Comparison of ENCODE assay signal across 16 cellular contexts in the genomic region with DNA sequence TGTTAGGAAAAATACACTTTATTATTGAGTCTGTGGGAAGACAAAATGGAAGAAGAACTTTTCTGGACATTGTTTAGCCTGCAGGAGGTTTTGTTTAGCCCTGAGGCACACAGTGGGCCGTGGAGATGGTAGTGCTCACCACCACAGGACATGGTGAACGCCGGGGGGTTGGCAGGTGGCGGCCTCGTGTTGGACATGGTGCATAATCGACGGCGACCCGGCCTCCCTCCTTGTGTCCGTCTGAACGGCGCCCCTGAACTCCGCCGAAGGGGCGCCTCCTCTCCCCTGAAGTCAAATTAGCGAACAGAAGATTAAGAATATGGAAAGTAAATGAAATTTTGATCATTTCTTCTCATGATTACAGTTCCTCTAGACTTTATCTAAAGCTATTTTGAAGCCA.
DNase-seq lines count a peak whose midpoint lies in the region; ATAC-seq and TF ChIP-seq lines count a peak whose summit lies in the region.
"Had no signal": no experiment of that assay in that cellular context is flagged by ENCODE, and none has a peak within 500 bp of the region (broad histone marks: within the 10 kb centered on the region; RNA-seq: fewer than 3 reads in every experiment).

No MANE protein-coding gene starts in this region.

- peak overlapping the region; percentile 59 to 75 for H3K4me3 Mint-ChIP-seq in activated T-cell treated with anti-CD3 and anti-CD28 coated beads, Interleukin-2, amount 50 U/mL, for 72 hours
- H3K4me3 Mint-ChIP-seq in activated T-helper 1 cell treated with anti-CD3 and anti-CD28 coated beads, Interleukin-12 subunit alpha, Interleukin-12 subunit beta, Interleukin-2, Interleukin-4 antibody, amounts not matched to agents 30 ng/mL and 10 ng/mL and 1 ng/mL, durations not matched to agents 14 hours and 24 hours and 36 hours, result peak overlapping the region; percentile 4

- H2BK120ac ChIP-seq in neuronal stem cell (ENCODE audit: low read depth, low read length), result no peak overlapping the region

- H3K36me3 ChIP-seq in H7 (replicated peaks; ENCODE audit: control insufficient read depth, insufficient read depth, low read length) (no peaks in the 10 kb centered on the region), neuronal stem cell (replicated peaks in 1 of 2; ENCODE audit: control insufficient read depth in 2 of 2, insufficient read depth in 2 of 2, low read length in 2 of 2) (no peaks in the 10 kb centered on the region), heart right ventricle (no peaks in the 10 kb centered on the region)
- H3K36me3 ChIP-seq: MG63 had no signal

- H3K36me3 Mint-ChIP-seq in activated T-cell treated with anti-CD3 and anti-CD28 coated beads, Interleukin-2, amount 50 U/mL, for 72 hours (ENCODE audit: insufficient read depth in 2 of 2), result peaks cover 6 to 14% of the 10 kb centered on the region in 2 donors
- peaks cover 3% of the 10 kb centered on the region for H3K36me3 Mint-ChIP-seq in activated T-helper 1 cell treated with anti-CD3 and anti-CD28 coated beads, Interleukin-12 subunit alpha, Interleukin-12 subunit beta, Interleukin-2, Interleukin-4 antibody, amounts not matched to agents 30 ng/mL and 10 ng/mL and 1 ng/mL, durations not matched to agents 14 hours and 24 hours and 36 hours (ENCODE audit: low read depth)

- H2BK12ac ChIP-seq in neuronal stem cell (ENCODE audit: low read length), result no peak overlapping the region

- no peaks in the 10 kb centered on the region for H3K27me3 Mint-ChIP-seq in activated T-cell treated with anti-CD3 and anti-CD28 coated beads, Interleukin-2, amount 50 U/mL, for 72 hours (ENCODE audit: low read depth)
- H3K27me3 Mint-ChIP-seq in activated T-helper 1 cell treated with anti-CD3 and anti-CD28 coated beads, Interleukin-12 subunit alpha, Interleukin-12 subunit beta, Interleukin-2, Interleukin-4 antibody, amounts not matched to agents 30 ng/mL and 10 ng/mL and 1 ng/mL, durations not matched to agents 14 hours and 24 hours and 36 hours (ENCODE audit: insufficient read depth), result peaks cover 6% of the 10 kb centered on the region

- peak overlapping the region; percentile 63 for H3K27ac Mint-ChIP-seq in activated T-cell treated with anti-CD3 and anti-CD28 coated beads, Interleukin-2, amount 50 U/mL, for 72 hours
- peak overlapping the region; percentile 95 for H3K27ac Mint-ChIP-seq in activated T-helper 1 cell treated with anti-CD3 and anti-CD28 coated beads, Interleukin-12 subunit alpha, Interleukin-12 subunit beta, Interleukin-2, Interleukin-4 antibody, amounts not matched to agents 30 ng/mL and 10 ng/mL and 1 ng/mL, durations not matched to agents 14 hours and 24 hours and 36 hours

- no peak overlapping the region for H2AK5ac ChIP-seq in neuronal stem cell (ENCODE audit: low read depth, low read length)

- no peaks in the 10 kb centered on the region for H3K79me1 ChIP-seq in neuronal stem cell (ENCODE audit: low read depth, low read length)

- H3K4me1 ChIP-seq in neuronal stem cell (ENCODE audit: control insufficient read depth in 2 of 2, insufficient read depth in 1 of 2, low read depth in 1 of 2, low read length in 2 of 2) (peaks cover 0 to 5% of the 10 kb centered on the region in 2 donors), heart right ventricle (no peaks in the 10 kb centered on the region)
- H3K4me1 ChIP-seq: Caco-2 had no signal

- no peak overlapping the region for H3K14ac ChIP-seq in neuronal stem cell (ENCODE audit: low read length)

- H2AFZ ChIP-seq in neuronal stem cell (ENCODE audit: low read length), result no peak overlapping the region

- no peaks in the 10 kb centered on the region for H3K9me3 ChIP-seq in neuronal stem cell (replicated peaks in 1 of 2; ENCODE audit: control insufficient read depth in 2 of 2, insufficient read depth in 1 of 2, low read depth in 1 of 2, low read length in 2 of 2)
- peaks cover 0 to 20% (median 6%) of the 10 kb centered on the region in 11 donors for H3K9me3 ChIP-seq in heart right ventricle

- H3K9ac ChIP-seq in neuronal stem cell (ENCODE audit: low read depth, low read length, poor library complexity), result no peak overlapping the region
- H3K9ac ChIP-seq: KMS-11 had no signal

- intact Hi-C loops in activated T-helper 1 cell treated with anti-CD3 and anti-CD28 coated beads, Interleukin-12 subunit alpha, Interleukin-12 subunit beta, Interleukin-2, Interleukin-4 antibody, amounts not matched to agents 30 ng/mL and 10 ng/mL and 1 ng/mL, durations not matched to agents 14 hours and 24 hours and 36 hours (cut with micrococcal nuclease), result loop anchor here (5.0 kb wide), 1 partner anchor 73 kb away; no protein-coding TSS in a partner anchor
- intact Hi-C loops in heart right ventricle (cut with DNase I), result no loop called here

- H3K4me3 ChIP-seq in H7 (ENCODE audit: insufficient read depth, low read depth, low read length) (no peak overlapping the region), neuronal stem cell (ENCODE audit: low read length in 2 of 2) (no peak overlapping the region), heart right ventricle (no peak overlapping the region)
- H3K4me3 ChIP-seq: MG63 had no signal

- H4K8ac ChIP-seq in neuronal stem cell (ENCODE audit: low read depth, low read length), result no peak overlapping the region

- DNase-seq in activated T-cell treated with anti-CD3 and anti-CD28 coated beads, Interleukin-2, amount 50 U/mL, for 72 hours, result no peak
- DNase-seq in activated T-cell treated with anti-CD3 and anti-CD28 coated beads for 4 hours, result no peak
- peak; percentile 31 for DNase-seq in H7
- DNase-seq in activated T-helper 1 cell treated with anti-CD3 and anti-CD28 coated beads, Interleukin-12 subunit alpha, Interleukin-12 subunit beta, Interleukin-2, Interleukin-4 antibody, amounts not matched to agents 30 ng/mL and 10 ng/mL and 1 ng/mL, durations not matched to agents 14 hours and 24 hours and 36 hours (ENCODE audit: low spot score), result no peak
- DNase-seq in neuronal stem cell (ENCODE audit: low spot score), result no peak
- DNase-seq in heart right ventricle, result no peak
- DNase-seq: Caco-2, EL, MG63, NCI-H1092, NCI-H2107, NCI-H2227 treated with DMSO at 0.1 percent for 48 hours, NCI-H524 treated with DMSO at 0.1 percent for 48 hours had no signal

- no CpG with 5 or more reads among the region's 16 CpGs for WGBS in neuronal stem cell (ENCODE audit: extremely low coverage in 2 of 2, insufficient read length in 2 of 2, insufficient replicate concordance in 1 of 2), 2 donors
- WGBS in heart right ventricle, 2 donors, result 90 to 92% methylated on average over 16 of the region's 16 CpGs

- peaks cover 5 to 8% of the 10 kb centered on the region in 2 donors for H3K9me3 Mint-ChIP-seq in activated T-cell treated with anti-CD3 and anti-CD28 coated beads, Interleukin-2, amount 50 U/mL, for 72 hours
- H3K9me3 Mint-ChIP-seq in activated T-helper 1 cell treated with anti-CD3 and anti-CD28 coated beads, Interleukin-12 subunit alpha, Interleukin-12 subunit beta, Interleukin-2, Interleukin-4 antibody, amounts not matched to agents 30 ng/mL and 10 ng/mL and 1 ng/mL, durations not matched to agents 14 hours and 24 hours and 36 hours, result peaks cover 11% of the 10 kb centered on the region

- no peak overlapping the region for H2BK5ac ChIP-seq in neuronal stem cell (ENCODE audit: low read length)

- H3K4me2 ChIP-seq in neuronal stem cell (ENCODE audit: insufficient read depth, low read length, poor library complexity, severe bottlenecking), result no peak overlapping the region
- H3K4me2 ChIP-seq: KMS-11 had no signal

- no peak overlapping the region for H3K23ac ChIP-seq in neuronal stem cell (ENCODE audit: low read depth, low read length, poor library complexity)

- ATAC-seq in activated T-cell treated with anti-CD3 and anti-CD28 coated beads, Interleukin-2, amount 50 U/mL, for 72 hours (replicated peaks in 1 of 2), result no peak
- ATAC-seq in HG02970 (IDR thresholded peaks at IDR 0.05; ENCODE audit: low FRiP score, unreplicated experiment) (no peak), heart right ventricle (no peak)
- ATAC-seq: HepG2 had no signal

- TF ChIP-seq CTCF in heart right ventricle (IDR thresholded peaks at IDR 0.05), result no peak

- peak overlapping the region; percentile 55 for H3K18ac ChIP-seq in neuronal stem cell (ENCODE audit: low read length)

- no peak overlapping the region for H4K91ac ChIP-seq in neuronal stem cell (ENCODE audit: low read depth, low read length, poor library complexity)

- no peak overlapping the region for H3K4ac ChIP-seq in neuronal stem cell (ENCODE audit: low read length)

- H3K27me3 ChIP-seq in H7 (ENCODE audit: control insufficient read depth, insufficient read depth, low read length), result no peaks in the 10 kb centered on the region
- no peaks in the 10 kb centered on the region for H3K27me3 ChIP-seq in neuronal stem cell (ENCODE audit: control insufficient read depth in 3 of 3, insufficient read depth in 3 of 3, low read depth in 1 of 3, low read length in 3 of 3)
- no peaks in the 10 kb centered on the region for H3K27me3 ChIP-seq in heart right ventricle

- H3K4me1 Mint-ChIP-seq in activated T-cell treated with anti-CD3 and anti-CD28 coated beads, Interleukin-2, amount 50 U/mL, for 72 hours (ENCODE audit: low read depth), result peaks cover 65% of the 10 kb centered on the region
- peaks cover 36% of the 10 kb centered on the region for H3K4me1 Mint-ChIP-seq in activated T-helper 1 cell treated with anti-CD3 and anti-CD28 coated beads, Interleukin-12 subunit alpha, Interleukin-12 subunit beta, Interleukin-2, Interleukin-4 antibody, amounts not matched to agents 30 ng/mL and 10 ng/mL and 1 ng/mL, durations not matched to agents 14 hours and 24 hours and 36 hours (ENCODE audit: low read depth)

- no peak overlapping the region for H2BK15ac ChIP-seq in neuronal stem cell (ENCODE audit: low read length)

- H3K27ac ChIP-seq in neuronal stem cell (replicated peaks; ENCODE audit: low read length) (no peak overlapping the region), heart right ventricle (no peak overlapping the region)
- H3K27ac ChIP-seq: KMS-11 had no signal
